20 cellular contexts compared by ENCODE assay signal in genomic region chr9:70020217-70020616, GRCh38. TPM values are rescaled to one million over a fixed set of nuclear protein-coding genes. Genes with fewer than 3 reads are reported as not detected.
A peak's percentile ranks its signal among the peaks of the same experiment; 100 is the strongest.
DNase-seq lines count a peak whose midpoint lies in the region; ATAC-seq and TF ChIP-seq lines count a peak whose summit lies in the region.
"Had no signal": no experiment of that assay in that cellular context is flagged by ENCODE, and none has a peak within 500 bp of the region (broad histone marks: within the 10 kb centered on the region; RNA-seq: fewer than 3 reads in every experiment).

No MANE protein-coding gene starts in this region.

- peak overlapping the region; percentile 33; the same call in 1 of the 2 replicates for H3K4ac ChIP-seq in IMR-90 (ENCODE audit: low read depth, low read length)

- H3K4me2 ChIP-seq in IMR-90 (ENCODE audit: low read depth, low read length) = no peak overlapping the region

- in situ Hi-C loops in IMR-90 (cut with MboI; ENCODE audit: low sequenced_read_pairs) = no loop called here
- in situ Hi-C loops in gastrocnemius medialis (cut with MboI; ENCODE audit: low sequenced_read_pairs in 4 of 4) = no loop called here

- no peak for TF ChIP-seq RAD21 in IMR-90 (IDR thresholded peaks at IDR 0.05; ENCODE audit: low read length)

- CTCF ChIA-PET in IMR-90 (lab: Yijun Ruan, JAX) (interaction anchor here (1.0 kb wide), 1 partner anchor 93 kb away, joined by 3 read pairs; no protein-coding TSS in a partner anchor), WTC11 (lab: Charles Lee) (interaction anchor here (1.0 to 1.6 kb wide), 4 partner anchors 49 to 209 kb away, joined by 4 to 6 read pairs (median 5); no protein-coding TSS in a partner anchor)

- H3K14ac ChIP-seq in IMR-90 (replicated peaks; ENCODE audit: low read depth, low read length) = 0 out of 2 replicates have a peak overlapping the region, but pooled peaks have one; percentile 2

- H2AK5ac ChIP-seq in IMR-90 (ENCODE audit: low read depth, low read length) = peak overlapping the region; percentile 18; the same call in 1 of the 2 replicates

- H3K27ac Mint-ChIP-seq in WTC11 = no peak overlapping the region
- H3K27ac Mint-ChIP-seq: naive B cell; stimulated activated naive CD8-positive, alpha-beta T cell treated with anti-CD3 and anti-CD28 coated beads, Interleukin-15, Interleukin-2, amounts not matched to agents 100 ng/mL and 50 ng/mL, for 24 hours; T-cell had no signal

- TF ChIP-seq CTCF in IMR-90 (conservative IDR thresholded peaks at IDR 0.05; ENCODE audit: low read depth, low read length) (no peak), WTC11 (IDR thresholded peaks at IDR 0.05) (no peak), gastrocnemius medialis (IDR thresholded peaks at IDR 0.05 in 4 of 5, conservative IDR thresholded peaks at IDR 0.05 in 1 of 5) (no peak)

- DNase-seq in DMS53 (lab: John Stamatoyannopoulos, UW) = peak; percentile 27
- DNase-seq in DMS53 treated with DMSO at 0.1 percent for 48 hours (lab: John Stamatoyannopoulos, UW; ENCODE audit: unreplicated experiment) = no peak
- no peak for DNase-seq in IMR-90
- no peak for DNase-seq in WTC11 (ENCODE audit: low spot score)
- peak; percentile 59 for DNase-seq in kidney tubule cell (ENCODE audit: low spot score)
- no peak for DNase-seq in substantia nigra (lab: John Stamatoyannopoulos, UW)
- DNase-seq in activated CD4-positive, alpha-beta T cell treated with anti-CD3 and anti-CD28 coated beads for 48 hours = no peak
- DNase-seq in gastrocnemius medialis = no peak
- DNase-seq: activated CD4-positive, alpha-beta T cell treated with anti-CD3 and anti-CD28 coated beads, Interleukin-2, amount 50 U/mL, for 4 hours; activated naive CD4-positive, alpha-beta T cell; Caco-2; naive B cell; NCI-H1436; ovary; T-cell; trophoblast cell had no signal

- H3K4me1 ChIP-seq in IMR-90 (ENCODE audit: control insufficient read depth, insufficient read depth, low read length) = peaks cover 5% of the 10 kb centered on the region
- H3K4me1 ChIP-seq in gastrocnemius medialis = no peaks in the 10 kb centered on the region
- H3K4me1 ChIP-seq: ascending aorta, Caco-2 had no signal

- H3K27me3 ChIP-seq in IMR-90 (ENCODE audit: control insufficient read depth, insufficient read depth, low read length) (no peaks in the 10 kb centered on the region), gastrocnemius medialis (no peaks in the 10 kb centered on the region)
- H3K27me3 ChIP-seq: ascending aorta, ovary had no signal

- no peak overlapping the region for H2BK5ac ChIP-seq in IMR-90 (ENCODE audit: low read depth, low read length, poor library complexity, severe bottlenecking)

- peaks cover 10% of the 10 kb centered on the region for H3K36me3 Mint-ChIP-seq in WTC11
- H3K36me3 Mint-ChIP-seq: T-cell had no signal

- no peak overlapping the region; the same call in 1 of the 2 replicates for H4K91ac ChIP-seq in IMR-90 (ENCODE audit: insufficient read depth, low read depth, low read length)

- TF ChIP-seq POLR2A in IMR-90 (IDR thresholded peaks at IDR 0.05; ENCODE audit: low read depth, low read length) (no peak), gastrocnemius medialis (IDR thresholded peaks at IDR 0.05) (no peak)

- peak overlapping the region; percentile 61; the same call in 1 of the 2 replicates for H2BK120ac ChIP-seq in IMR-90 (ENCODE audit: low read depth, low read length)

- 0 out of 2 replicates have a peak, but pooled peaks cover 2% of the 10 kb centered on the region for H3K9me1 ChIP-seq in IMR-90 (ENCODE audit: insufficient read depth, low read length)

- no peak overlapping the region; the same call in 1 of the 2 replicates for H3K18ac ChIP-seq in IMR-90 (ENCODE audit: low read depth, low read length)

- intact Hi-C loops in IMR-90 (cut with micrococcal nuclease) = no loop called here
- intact Hi-C loops in gastrocnemius medialis (cut with DNase I; ENCODE audit: low total_unique reads) = no loop called here

- H3K36me3 ChIP-seq in IMR-90 (ENCODE audit: control insufficient read depth, insufficient read depth, low read length) (no peaks in the 10 kb centered on the region), gastrocnemius medialis (no peaks in the 10 kb centered on the region)
- H3K36me3 ChIP-seq: ascending aorta, ovary had no signal

- no peak overlapping the region; the same call in 1 of the 2 replicates for H4K5ac ChIP-seq in IMR-90 (ENCODE audit: low read depth, low read length)

- dilution Hi-C loops in IMR-90 (cut with HindIII; ENCODE audit: low sequenced_read_pairs, unreplicated experiment) = no loop called here

- H3K9ac ChIP-seq in IMR-90 (ENCODE audit: low read depth, low read length) = no peak overlapping the region

- H3K23ac ChIP-seq in IMR-90 (ENCODE audit: low read depth, low read length) = no peak overlapping the region

- H3K56ac ChIP-seq in IMR-90 (ENCODE audit: extremely low read depth, insufficient read depth, low read length) = no peak overlapping the region

- peak overlapping the region in 1 of 2 experiments; percentile 53; a peak in 2 of 4 replicates for H4K8ac ChIP-seq in IMR-90 (ENCODE audit: low read depth in 2 of 2, low read length in 2 of 2)

- no CpG with 5 or more reads among the region's 5 CpGs for WGBS in IMR-90 (ENCODE audit: extremely low coverage in 2 of 2, insufficient read length in 1 of 2), 2 experiments

- H2BK20ac ChIP-seq in IMR-90 (ENCODE audit: low read depth, low read length) = peak overlapping the region; percentile 62; the same call in 1 of the 2 replicates

- H3K79me1 ChIP-seq in IMR-90 (ENCODE audit: low read depth in 1 of 2, low read length in 2 of 2) = no peaks in the 10 kb centered on the region

- no peak overlapping the region for H2AK9ac ChIP-seq in IMR-90 (replicated peaks; ENCODE audit: low read depth, low read length, poor library complexity)

- H3K4me3 ChIP-seq in IMR-90 (ENCODE audit: insufficient read depth, low read depth, low read length) = no peak overlapping the region
- no peak overlapping the region for H3K4me3 ChIP-seq in gastrocnemius medialis
- H3K4me3 ChIP-seq: ascending aorta, ovary had no signal

- ATAC-seq in IMR-90 (ENCODE audit: low read depth) = no peak
- peak; percentile 47 for ATAC-seq in WTC11
- ATAC-seq in gastrocnemius medialis = no peak
- ATAC-seq: T-cell had no signal

- H2AFZ ChIP-seq in IMR-90 (replicated peaks; ENCODE audit: low read length, poor library complexity) = no peak overlapping the region

- no peaks in the 10 kb centered on the region for H4K20me1 ChIP-seq in IMR-90 (ENCODE audit: insufficient read depth, low read length)

- no TSS peak for BruUV-seq in IMR-90 (replicated peaks; lab: Mats Ljungman, UMichigan)

- POLR2A ChIA-PET in IMR-90 (lab: Charles Lee; ENCODE audit: unreplicated experiment) = no interaction called here
- POLR2A ChIA-PET in WTC11 (lab: Charles Lee) = no interaction called here

- H3K4me1 Mint-ChIP-seq in WTC11 = peaks cover 13% of the 10 kb centered on the region
- H3K4me1 Mint-ChIP-seq: naive B cell, T-cell had no signal

- no peaks in the 10 kb centered on the region for H3K27me3 Mint-ChIP-seq in WTC11 (ENCODE audit: low read depth)

- no peak overlapping the region for H3K27ac ChIP-seq in IMR-90 (ENCODE audit: insufficient read depth, low read length)
- no peak overlapping the region for H3K27ac ChIP-seq in substantia nigra (ENCODE audit: low read depth, low read length, poor library complexity, severe bottlenecking)
- H3K27ac ChIP-seq in gastrocnemius medialis = no peak overlapping the region
- H3K27ac ChIP-seq: 22Rv1, ascending aorta, ovary had no signal

- H3K9me3 ChIP-seq in IMR-90 (ENCODE audit: control insufficient read depth, insufficient read depth, low read length) (no peaks in the 10 kb centered on the region), gastrocnemius medialis (no peaks in the 10 kb centered on the region)
- H3K9me3 ChIP-seq: ascending aorta, Caco-2, ovary had no signal

- H3K9me3 Mint-ChIP-seq in WTC11 = peaks cover 13% of the 10 kb centered on the region
- H3K9me3 Mint-ChIP-seq: stimulated activated naive CD8-positive, alpha-beta T cell treated with anti-CD3 and anti-CD28 coated beads, Interleukin-15, Interleukin-2, amounts not matched to agents 100 ng/mL and 50 ng/mL, for 24 hours; T-cell had no signal

- H3K4me3 Mint-ChIP-seq in WTC11 = no peak overlapping the region
- H3K4me3 Mint-ChIP-seq: naive B cell; stimulated activated naive CD8-positive, alpha-beta T cell treated with anti-CD3 and anti-CD28 coated beads, Interleukin-15, Interleukin-2, amounts not matched to agents 100 ng/mL and 50 ng/mL, for 24 hours; T-cell had no signal

- peak overlapping the region; percentile 63; the same call in 1 of the 3 replicates for H2BK15ac ChIP-seq in IMR-90 (ENCODE audit: low read depth, low read length)

TF ChIP-seq in IMR-90, 13 proteins besides CTCF, POLR2A, EP300 and RAD21:
- no peak for TF ChIP-seq CEBPB (IDR thresholded peaks at IDR 0.05; ENCODE audit: low read depth, low read length)

TF ChIP-seq in WTC11, 78 proteins besides CTCF, POLR2A, EP300 and RAD21:
- TF ChIP-seq NFATC4 (CRISPR knock-in tag; IDR thresholded peaks at IDR 0.05) = no peak
- no peak for TF ChIP-seq ZMAT4 (CRISPR knock-in tag; IDR thresholded peaks at IDR 0.05)
- TF ChIP-seq TCF7 (CRISPR knock-in tag; IDR thresholded peaks at IDR 0.05; ENCODE audit: low read depth) = no peak
- no peak for TF ChIP-seq JAZF1 (CRISPR knock-in tag; IDR thresholded peaks at IDR 0.05)
- no peak for TF ChIP-seq ZNF121 (CRISPR knock-in tag; IDR thresholded peaks at IDR 0.05)
- no peak for TF ChIP-seq MAX (CRISPR knock-in tag; IDR thresholded peaks at IDR 0.05)

RNA-seq across cellular contexts. Expression of gene MAMDC2, which starts 23.4 kb away (rescaled TPM):
- total RNA-seq in IMR-90 (2012; rRNA removed) = 5.0 and 5.6 TPM in 2 replicates
- polyA plus RNA-seq in IMR-90 (2012; rRNA removed) = 5.0 and 5.2 TPM in 2 replicates
- 1.2 and 2.8 TPM in 2 replicates for polyA plus RNA-seq in IMR-90 (2012; cell fraction: cytosol; rRNA removed)
- polyA plus RNA-seq in IMR-90 (2012; cell fraction: nucleus; rRNA removed; ENCODE audit: low replicate concordance) = 1.3 and 3.5 TPM in 2 replicates
- 6.0 to 6.3 TPM (median 6.3 TPM) in 3 replicates for total RNA-seq in WTC11 (2021)
- total RNA-seq in gastrocnemius medialis = 1 to 10 TPM; 4.9 to 9.9 (median 8.7) TPM
- total RNA-seq: Caco-2, H4 had no signal

Comparison
In these comparisons a context has a peak if more than half of its experiments do, and no peak if none do; other contexts are left out.
1. DNase-seq: peak in DMS53 (single experiment) and kidney tubule cell (single experiment); none in DMS53 treated with DMSO at 0.1 percent for 48 hours (single experiment), IMR-90 (single experiment), WTC11 (single experiment), substantia nigra (0 of 49), activated CD4-positive, alpha-beta T cell treated with anti-CD3 and anti-CD28 coated beads for 48 hours (single experiment) and gastrocnemius medialis (0 of 2).